In genomic region chr10:94963901-94964300, GRCh38 we compare ENCODE assay signal across 9 cellular contexts. TPM values are rescaled to one million over a fixed set of nuclear protein-coding genes. Genes with fewer than 3 reads are reported as not detected.
A peak's percentile ranks its signal among the peaks of the same experiment; 100 is the strongest.
DNase-seq lines count a peak whose midpoint lies in the region; ATAC-seq and TF ChIP-seq lines count a peak whose summit lies in the region.
"Had no signal": no experiment of that assay in that cellular context is flagged by ENCODE, and none has a peak within 500 bp of the region (broad histone marks: within the 10 kb centered on the region; RNA-seq: fewer than 3 reads in every experiment).

No MANE protein-coding gene starts in this region.

- in situ Hi-C loops in HAP-1 (cut with MboI; ENCODE audit: low sequenced_read_pairs) = no loop called here
- in situ Hi-C loops in astrocyte of the cerebellum (cut with HindIII; ENCODE audit: low sequenced_read_pairs) = no loop called here

- H3K4me3 ChIP-seq in HAP-1 (no peak overlapping the region), astrocyte of the cerebellum (ENCODE audit: low read depth, low read length) (no peak overlapping the region)

- DNase-seq in GM04504 (ENCODE audit: low read depth) (peak; percentile 0), HAP-1 (ENCODE audit: low spot score in 2 of 2) (peak; percentile 11 to 32), NCI-H1092 treated with DMSO at 0.1 percent for 48 hours (lab: John Stamatoyannopoulos, UW) (peak; percentile 22), astrocyte of the cerebellum (ENCODE audit: low read depth) (peak; percentile 2), left lobe of liver (ENCODE audit: low spot score) (no peak), GM19238 (ENCODE audit: insufficient read length, low spot score) (no peak), NK-92 (lab: John Stamatoyannopoulos, UW; ENCODE audit: unreplicated experiment) (no peak)
- DNase-seq: right cardiac atrium had no signal

- H3K27me3 ChIP-seq in HAP-1 (ENCODE audit: low read depth) = no peaks in the 10 kb centered on the region

- no peaks in the 10 kb centered on the region for H3K4me1 ChIP-seq in HAP-1

- ATAC-seq in left lobe of liver (peak; percentile 74), HG03460 (IDR thresholded peaks at IDR 0.05; ENCODE audit: unreplicated experiment) (no peak)

- H3K9me3 ChIP-seq in HAP-1 = no peaks in the 10 kb centered on the region

- TF ChIP-seq CTCF in astrocyte of the cerebellum (IDR thresholded peaks at IDR 0.05; ENCODE audit: low read depth, low read length, missing control alignments) = peak; percentile 69

- no peaks in the 10 kb centered on the region for H3K36me3 ChIP-seq in HAP-1 (replicated peaks)

RNA-seq across cellular contexts. Expression of gene CYP2C9, which starts 25.4 kb away (rescaled TPM):
- total RNA-seq in left lobe of liver = 1,611 TPM
- total RNA-seq: right cardiac atrium had no signal

Comparison
In these comparisons a context has a peak if more than half of its experiments do, and no peak if none do; other contexts are left out.
1. DNase-seq: peak in GM04504 (single experiment), HAP-1 (2 of 2), NCI-H1092 treated with DMSO at 0.1 percent for 48 hours (single experiment) and astrocyte of the cerebellum (single experiment); none in left lobe of liver (single experiment), GM19238 (single experiment) and NK-92 (single experiment).